Comparison of ENCODE assay signal across 25 cellular contexts in genomic region chr3:188199386-188199785, GRCh38.
"Had no signal": no experiment of that assay in that cellular context is flagged by ENCODE, and none has a peak within 500 bp of the region (broad histone marks: within the 10 kb centered on the region; RNA-seq: fewer than 3 reads in every experiment).

No MANE protein-coding gene starts in this region.

- H3K27ac ChIP-seq: coronary artery, neural progenitor cell, parathyroid adenoma, right lobe of liver, tibial nerve had no signal

- H3K36me3 ChIP-seq: breast epithelium, neural progenitor cell, right lobe of liver had no signal

- H3K9me3 ChIP-seq: breast epithelium, right lobe of liver, tibial nerve had no signal

- H3K4me3 ChIP-seq: breast epithelium, coronary artery, neural progenitor cell, right lobe of liver, smooth muscle cell, tibial nerve had no signal

- H3K9ac ChIP-seq: neural progenitor cell, parathyroid adenoma had no signal

- ATAC-seq: activated CD8-positive, alpha-beta memory T cell treated with anti-CD3 and anti-CD28 coated beads, Interleukin-2, amount 10 ng/mL, durations not matched to agents 7 days and 5 days; activated CD8-positive, alpha-beta T cell treated with anti-CD3 and anti-CD28 coated beads, Interleukin-2, amount 10 ng/mL, durations not matched to agents 7 days and 5 days; activated naive CD8-positive, alpha-beta T cell treated with anti-CD3 and anti-CD28 coated beads, Interleukin-2, amount 50 U/mL, for 24 hours; effector memory CD8-positive, alpha-beta T cell; natural killer cell; right lobe of liver; stimulated activated naive B cell treated with anti-CD40 and anti-IgM and Interleukin-4, amounts not matched to agents 10 μg/mL and 1 μg/mL and 100 μg/mL, for 72 hours had no signal

- H3K4me1 ChIP-seq: parathyroid adenoma had no signal

- DNase-seq: activated B cell treated with CpG ODN at 0.5 μM for 24 hours; activated CD8-positive, alpha-beta memory T cell treated with anti-CD3 and anti-CD28 coated beads, Interleukin-2, amount 10 ng/mL, durations not matched to agents 7 days and 5 days; activated CD8-positive, alpha-beta T cell treated with anti-CD3 and anti-CD28 coated beads, Interleukin-2, amount 10 ng/mL, durations not matched to agents 7 days and 5 days; activated naive CD8-positive, alpha-beta T cell treated with anti-CD3 and anti-CD28 coated beads, Interleukin-2, amount 50 U/mL, for 24 hours; activated T-cell treated with anti-CD3 and anti-CD28 coated beads, Interleukin-2, amount 50 U/mL, for 48 hours; amygdala; cerebellar nuclear complex; effector memory CD8-positive, alpha-beta T cell; erythroblast; kidney glomerular epithelial cell; mammary epithelial cell; natural killer cell; occipital lobe; right lobe of liver; stimulated activated CD4-positive, alpha-beta T cell treated with anti-CD3 and anti-CD28 coated beads, Interleukin-1b, Interleukin-23, amount 100 ng/mL, for 48 hours; stimulated activated CD4-positive, alpha-beta T cell treated with anti-CD3 and anti-CD28 coated beads, Interleukin-4, amount 100 ng/mL, for 4 hours; stimulated activated CD8-positive, alpha-beta memory T cell treated with anti-CD3 and anti-CD28 coated beads, Interleukin-4, amount 100 ng/mL, for 48 hours; stimulated activated naive B cell treated with anti-CD40 and anti-IgM and Interleukin-4, amounts not matched to agents 10 μg/mL and 1 μg/mL and 100 μg/mL, for 72 hours; T-helper 1 cell had no signal

- H3K27me3 ChIP-seq: breast epithelium, neural progenitor cell, right lobe of liver, tibial nerve had no signal
